ENCODE assay signal across 8 cellular contexts in genomic region chr9:121499427-121500164, GRCh38. TPM values are rescaled to one million over a fixed set of nuclear protein-coding genes. Genes with fewer than 3 reads are reported as not detected.
DNase-seq lines count a peak whose midpoint lies in the region; ATAC-seq and TF ChIP-seq lines count a peak whose summit lies in the region.

TSS of gene GGTA1 (minus strand) at chr9:121499844. CDS start at chr9:121467922, 31,922 bp downstream.

- H3K4me1 Mint-ChIP-seq in activated T-helper 1 cell treated with anti-CD3 and anti-CD28 coated beads, Interleukin-12 subunit alpha, Interleukin-12 subunit beta, Interleukin-2, Interleukin-4 antibody, amounts not matched to agents 30 ng/mL and 10 ng/mL and 1 ng/mL, durations not matched to agents 14 hours and 24 hours and 36 hours (ENCODE audit: low read depth) = peaks cover 22% of the 10 kb centered on the region

- TF ChIP-seq RAD21 in neural cell (conservative IDR thresholded peaks at IDR 0.05) = no peak

- no peak within 1 kb of the TSS for H2AFZ ChIP-seq in neural cell (ENCODE audit: low read depth, low read length)

- H3K9ac ChIP-seq in neural cell (ENCODE audit: low read length) = peak within 1 kb of the TSS; percentile 38

- intact Hi-C loops in activated T-helper 1 cell treated with anti-CD3 and anti-CD28 coated beads, Interleukin-12 subunit alpha, Interleukin-12 subunit beta, Interleukin-2, Interleukin-4 antibody, amounts not matched to agents 30 ng/mL and 10 ng/mL and 1 ng/mL, durations not matched to agents 14 hours and 24 hours and 36 hours (cut with micrococcal nuclease) = no loop called here

- H3F3A ChIP-seq in neural cell (ENCODE audit: insufficient read depth, low read length, poor library complexity, severe bottlenecking) = no peaks in the 10 kb centered on the region

- peaks cover 64% of the 10 kb centered on the region for H3K27me3 Mint-ChIP-seq in activated T-helper 1 cell treated with anti-CD3 and anti-CD28 coated beads, Interleukin-12 subunit alpha, Interleukin-12 subunit beta, Interleukin-2, Interleukin-4 antibody, amounts not matched to agents 30 ng/mL and 10 ng/mL and 1 ng/mL, durations not matched to agents 14 hours and 24 hours and 36 hours (ENCODE audit: insufficient read depth)

- DNase-seq in NCI-H1092 treated with DMSO at 0.1 percent for 48 hours (lab: John Stamatoyannopoulos, UW) (peak; percentile 42), NCI-H1092 (lab: John Stamatoyannopoulos, UW) (no peak), MG63 (peak; percentile 74), germinal center (ENCODE audit: low spot score) (peak; percentile 42)
- no peak for DNase-seq in activated T-helper 1 cell treated with anti-CD3 and anti-CD28 coated beads, Interleukin-12 subunit alpha, Interleukin-12 subunit beta, Interleukin-2, Interleukin-4 antibody, amounts not matched to agents 30 ng/mL and 10 ng/mL and 1 ng/mL, durations not matched to agents 14 hours and 24 hours and 36 hours (ENCODE audit: low spot score)

- peak within 1 kb of the TSS; percentile 29 for H3K27ac Mint-ChIP-seq in activated T-helper 1 cell treated with anti-CD3 and anti-CD28 coated beads, Interleukin-12 subunit alpha, Interleukin-12 subunit beta, Interleukin-2, Interleukin-4 antibody, amounts not matched to agents 30 ng/mL and 10 ng/mL and 1 ng/mL, durations not matched to agents 14 hours and 24 hours and 36 hours

- H3K9me3 ChIP-seq in MG63 (peaks cover 6% of the 10 kb centered on the region), neural cell (ENCODE audit: low read length) (peaks cover 5% of the 10 kb centered on the region)

- no peaks in the 10 kb centered on the region for H3K9me2 ChIP-seq in neural cell (ENCODE audit: insufficient read depth, low read length)

- peak within 1 kb of the TSS; percentile 83 for H3K4me2 ChIP-seq in neural cell (ENCODE audit: low read length)

- no peak within 1 kb of the TSS for H3K27ac ChIP-seq in neural cell (ENCODE audit: low read length)

- H3K4me3 ChIP-seq in MG63 (peak within 1 kb of the TSS; percentile 49), neural cell (ENCODE audit: low read length) (peak within 1 kb of the TSS; percentile 71)

- no peaks in the 10 kb centered on the region for H4K20me1 ChIP-seq in neural cell (ENCODE audit: insufficient read depth)

- H3K36me3 Mint-ChIP-seq in activated T-helper 1 cell treated with anti-CD3 and anti-CD28 coated beads, Interleukin-12 subunit alpha, Interleukin-12 subunit beta, Interleukin-2, Interleukin-4 antibody, amounts not matched to agents 30 ng/mL and 10 ng/mL and 1 ng/mL, durations not matched to agents 14 hours and 24 hours and 36 hours (ENCODE audit: low read depth) = no peaks in the 10 kb centered on the region

- TF ChIP-seq CTCF in neural cell (IDR thresholded peaks at IDR 0.05; ENCODE audit: poor library complexity, severe bottlenecking) = no peak

- peaks cover 10% of the 10 kb centered on the region for H3K9me3 Mint-ChIP-seq in activated T-helper 1 cell treated with anti-CD3 and anti-CD28 coated beads, Interleukin-12 subunit alpha, Interleukin-12 subunit beta, Interleukin-2, Interleukin-4 antibody, amounts not matched to agents 30 ng/mL and 10 ng/mL and 1 ng/mL, durations not matched to agents 14 hours and 24 hours and 36 hours

- H3K36me3 ChIP-seq in MG63 (no peaks in the 10 kb centered on the region), neural cell (ENCODE audit: insufficient read depth, low read length) (no peaks in the 10 kb centered on the region)

- H3K4me3 Mint-ChIP-seq in activated T-helper 1 cell treated with anti-CD3 and anti-CD28 coated beads, Interleukin-12 subunit alpha, Interleukin-12 subunit beta, Interleukin-2, Interleukin-4 antibody, amounts not matched to agents 30 ng/mL and 10 ng/mL and 1 ng/mL, durations not matched to agents 14 hours and 24 hours and 36 hours = peak within 1 kb of the TSS; percentile 75

- no peak for ATAC-seq in GM21786 (IDR thresholded peaks at IDR 0.05; ENCODE audit: unreplicated experiment)
- no peak for ATAC-seq in GM21737 (IDR thresholded peaks at IDR 0.05; ENCODE audit: unreplicated experiment)

- H3K79me2 ChIP-seq in neural cell (replicated peaks; ENCODE audit: insufficient read depth, low read length) = no peaks in the 10 kb centered on the region

- no peak for TF ChIP-seq EP300 in neural cell (conservative IDR thresholded peaks at IDR 0.05; ENCODE audit: poor library complexity, severe bottlenecking)

- H3K27me3 ChIP-seq in MG63 = peaks cover 3% of the 10 kb centered on the region; the same call in 1 of the 2 replicates
- H3K27me3 ChIP-seq in neural cell (ENCODE audit: insufficient read depth, low read depth, low read length) = peaks cover 43% of the 10 kb centered on the region

TF ChIP-seq in neural cell, 6 proteins besides CTCF, POLR2A, EP300 and RAD21:
- TF ChIP-seq EZH2 (IDR thresholded peaks at IDR 0.05; ENCODE audit: borderline replicate concordance, insufficient read depth, low read length, poor library complexity, severe bottlenecking) (no peak), POLR2AphosphoS5 (IDR thresholded peaks at IDR 0.05) (no peak), MXI1 (conservative IDR thresholded peaks at IDR 0.05; ENCODE audit: poor library complexity, severe bottlenecking) (peak; percentile 50), TAF1 (IDR thresholded peaks at IDR 0.05; ENCODE audit: low read depth) (no peak), SMC3 (conservative IDR thresholded peaks at IDR 0.05; ENCODE audit: poor library complexity) (no peak)
- TF ChIP-seq, protein P1, sequence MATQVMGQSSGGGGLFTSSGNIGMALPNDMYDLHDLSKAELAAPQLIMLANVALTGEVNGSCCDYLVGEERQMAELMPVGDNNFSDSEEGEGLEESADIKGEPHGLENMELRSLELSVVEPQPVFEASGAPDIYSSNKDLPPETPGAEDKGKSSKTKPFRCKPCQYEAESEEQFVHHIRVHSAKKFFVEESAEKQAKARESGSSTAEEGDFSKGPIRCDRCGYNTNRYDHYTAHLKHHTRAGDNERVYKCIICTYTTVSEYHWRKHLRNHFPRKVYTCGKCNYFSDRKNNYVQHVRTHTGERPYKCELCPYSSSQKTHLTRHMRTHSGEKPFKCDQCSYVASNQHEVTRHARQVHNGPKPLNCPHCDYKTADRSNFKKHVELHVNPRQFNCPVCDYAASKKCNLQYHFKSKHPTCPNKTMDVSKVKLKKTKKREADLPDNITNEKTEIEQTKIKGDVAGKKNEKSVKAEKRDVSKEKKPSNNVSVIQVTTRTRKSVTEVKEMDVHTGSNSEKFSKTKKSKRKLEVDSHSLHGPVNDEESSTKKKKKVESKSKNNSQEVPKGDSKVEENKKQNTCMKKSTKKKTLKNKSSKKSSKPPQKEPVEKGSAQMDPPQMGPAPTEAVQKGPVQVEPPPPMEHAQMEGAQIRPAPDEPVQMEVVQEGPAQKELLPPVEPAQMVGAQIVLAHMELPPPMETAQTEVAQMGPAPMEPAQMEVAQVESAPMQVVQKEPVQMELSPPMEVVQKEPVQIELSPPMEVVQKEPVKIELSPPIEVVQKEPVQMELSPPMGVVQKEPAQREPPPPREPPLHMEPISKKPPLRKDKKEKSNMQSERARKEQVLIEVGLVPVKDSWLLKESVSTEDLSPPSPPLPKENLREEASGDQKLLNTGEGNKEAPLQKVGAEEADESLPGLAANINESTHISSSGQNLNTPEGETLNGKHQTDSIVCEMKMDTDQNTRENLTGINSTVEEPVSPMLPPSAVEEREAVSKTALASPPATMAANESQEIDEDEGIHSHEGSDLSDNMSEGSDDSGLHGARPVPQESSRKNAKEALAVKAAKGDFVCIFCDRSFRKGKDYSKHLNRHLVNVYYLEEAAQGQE (IDR thresholded peaks at IDR 0.05; ENCODE audit: borderline replicate concordance) = no peak
TF ChIP-seq in neural cell: peak in this region for 1.

RNA-seq across cellular contexts. Expression of gene GGTA1, which starts in this region (rescaled TPM):
- total RNA-seq in MG63 (2014; rRNA removed; shearing (Covaris generic); ENCODE audit: low replicate concordance) = 4.6 and 6.2 TPM in 2 replicates
- total RNA-seq in activated T-helper 1 cell treated with anti-CD3 and anti-CD28 coated beads, Interleukin-12 subunit alpha, Interleukin-12 subunit beta, Interleukin-2, Interleukin-4 antibody, amounts not matched to agents 30 ng/mL and 10 ng/mL and 1 ng/mL, durations not matched to agents 14 hours and 24 hours and 36 hours = 0.12 and 0.16 TPM in 2 replicates
- polyA plus RNA-seq in neural cell = not detected in 2 replicates
- not detected in 2 replicates for polyA minus RNA-seq in neural cell

Comparison
In these comparisons a context has a peak if more than half of its experiments do, and no peak if none do; other contexts are left out.
1. DNase-seq: peak in NCI-H1092 treated with DMSO at 0.1 percent for 48 hours (single experiment), MG63 (single experiment) and germinal center (single experiment); none in NCI-H1092 (single experiment) and activated T-helper 1 cell treated with anti-CD3 and anti-CD28 coated beads, Interleukin-12 subunit alpha, Interleukin-12 subunit beta, Interleukin-2, Interleukin-4 antibody, amounts not matched to agents 30 ng/mL and 10 ng/mL and 1 ng/mL, durations not matched to agents 14 hours and 24 hours and 36 hours (single experiment).